In the genomic region with DNA sequence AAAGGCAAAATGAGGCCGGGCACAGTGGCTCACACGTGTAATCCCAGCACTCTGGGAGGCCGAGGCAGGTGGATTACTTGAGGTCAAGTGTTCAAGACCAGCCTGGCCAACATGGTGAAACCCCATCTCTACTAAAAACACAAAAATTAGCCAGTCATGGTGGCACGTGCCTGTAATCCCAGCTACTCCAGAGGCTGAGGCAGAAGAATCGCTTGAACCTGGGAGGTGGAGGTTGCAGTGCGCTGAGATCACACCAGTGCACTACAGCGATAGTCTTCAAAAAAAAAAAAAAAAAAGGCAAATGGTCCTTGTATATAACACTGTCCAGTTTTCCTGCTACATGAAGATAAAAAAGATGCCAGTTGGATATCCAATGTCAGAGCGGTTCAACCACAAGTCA, we compare ENCODE assay signal across 2 cellular contexts. TPM values are rescaled to one million over a fixed set of nuclear protein-coding genes. Genes with fewer than 3 reads are reported as not detected.
"Had no signal": no experiment of that assay in that cellular context is flagged by ENCODE, and none has a peak within 500 bp of the region (broad histone marks: within the 10 kb centered on the region; RNA-seq: fewer than 3 reads in every experiment).

No MANE protein-coding gene starts in this region.

RNA-seq across cellular contexts. Expression of a gene that starts 52.2 kb away (rescaled TPM):
- total RNA-seq: HepG2, HT1080 had no signal
- polyA plus RNA-seq: HepG2 had no signal
